1 cellular context compared by ENCODE assay signal in genomic region chr17:50139950-50140885, GRCh38.
A peak's percentile ranks its signal among the peaks of the same experiment; 100 is the strongest.
TF ChIP-seq lines count a peak whose summit lies in the region.

No MANE protein-coding gene starts in this region.

TF ChIP-seq in HepG2, 621 proteins besides CTCF, POLR2A, EP300 and RAD21 (continued from another document and continues in another):
- peak; percentile 14; the same call in 1 of the 2 replicates for TF ChIP-seq ARID4A (CRISPR knock-in tag; IDR thresholded peaks at IDR 0.05; ENCODE audit: borderline replicate concordance)
- TF ChIP-seq ZNF432 (CRISPR knock-in tag; IDR thresholded peaks at IDR 0.05; ENCODE audit: borderline replicate concordance) = no peak
- TF ChIP-seq FUBP1 (CRISPR knock-in tag; IDR thresholded peaks at IDR 0.05; ENCODE audit: borderline replicate concordance) = no peak
- TF ChIP-seq MAZ (IDR thresholded peaks at IDR 0.05; ENCODE audit: borderline replicate concordance, low read depth, low read length) = peak; percentile 57; the same call in 1 of the 2 replicates
- TF ChIP-seq MAZ (CRISPR knock-in tag; IDR thresholded peaks at IDR 0.05; ENCODE audit: low read depth) = no peak
- TF ChIP-seq MZF1 (CRISPR knock-in tag; IDR thresholded peaks at IDR 0.05; ENCODE audit: borderline replicate concordance) = no peak
- TF ChIP-seq GMEB1 (CRISPR knock-in tag; IDR thresholded peaks at IDR 0.05; ENCODE audit: borderline replicate concordance) = no peak
- TF ChIP-seq SKIL (CRISPR knock-in tag; IDR thresholded peaks at IDR 0.05; ENCODE audit: borderline replicate concordance) = no peak
- no peak for TF ChIP-seq PAX8 (CRISPR knock-in tag; IDR thresholded peaks at IDR 0.05; ENCODE audit: borderline replicate concordance)
- peak; percentile 83 for TF ChIP-seq STAG1 (CRISPR knock-in tag; IDR thresholded peaks at IDR 0.05)
- TF ChIP-seq SMC3 (IDR thresholded peaks at IDR 0.05; ENCODE audit: low read length) = peak; percentile 87
- no peak for TF ChIP-seq THAP9 (CRISPR knock-in tag; IDR thresholded peaks at IDR 0.05; ENCODE audit: borderline replicate concordance)
- no peak for TF ChIP-seq ZSCAN31 (CRISPR knock-in tag; IDR thresholded peaks at IDR 0.05; ENCODE audit: low read depth)
- no peak for TF ChIP-seq SATB2 (CRISPR knock-in tag; IDR thresholded peaks at IDR 0.05)
- TF ChIP-seq ZNF143 (CRISPR knock-in tag; IDR thresholded peaks at IDR 0.05) = 0 out of 2 replicates have a peak, but pooled peaks have one; percentile 21
- TF ChIP-seq ZNF570 (CRISPR knock-in tag; IDR thresholded peaks at IDR 0.05; ENCODE audit: borderline replicate concordance) = no peak
- TF ChIP-seq HNF4G (IDR thresholded peaks at IDR 0.05; ENCODE audit: borderline replicate concordance, low read depth, low read length) = 0 out of 2 replicates have a peak, but pooled peaks have one; percentile 5
- no peak for TF ChIP-seq HNF4G (CRISPR knock-in tag; IDR thresholded peaks at IDR 0.05; ENCODE audit: borderline replicate concordance, low read depth)
- no peak for TF ChIP-seq ZNF878 (CRISPR knock-in tag; IDR thresholded peaks at IDR 0.05)
- TF ChIP-seq ZNF678 (CRISPR knock-in tag; IDR thresholded peaks at IDR 0.05) = no peak
- TF ChIP-seq ZNF263 (CRISPR knock-in tag; IDR thresholded peaks at IDR 0.05) = peak; percentile 94
- no peak for TF ChIP-seq IRF9 (CRISPR knock-in tag; IDR thresholded peaks at IDR 0.05; ENCODE audit: borderline replicate concordance)
- peak; percentile 56 to 58; a peak in 1 of 4 replicates for TF ChIP-seq HMGXB4 (CRISPR knock-in tag; IDR thresholded peaks at IDR 0.05; ENCODE audit: borderline replicate concordance in 1 of 2, low read depth in 1 of 2)
- 0 out of 2 replicates have a peak, but pooled peaks have one; percentile 33 for TF ChIP-seq NRL (CRISPR knock-in tag; IDR thresholded peaks at IDR 0.05; ENCODE audit: borderline replicate concordance)
- TF ChIP-seq CEBPB (IDR thresholded peaks at IDR 0.05; ENCODE audit: borderline replicate concordance, low read depth, low read length) = no peak
- peak; percentile 64 for TF ChIP-seq SALL1 (CRISPR knock-in tag; IDR thresholded peaks at IDR 0.05)
- TF ChIP-seq TEAD3 (CRISPR knock-in tag; optimal IDR thresholded peaks at IDR 0.05; ENCODE audit: borderline replicate concordance) = peak; percentile 54
- no peak for TF ChIP-seq MAFG (CRISPR knock-in tag; IDR thresholded peaks at IDR 0.05)
- TF ChIP-seq JARID2 (CRISPR knock-in tag; IDR thresholded peaks at IDR 0.05; ENCODE audit: insufficient replicate concordance) = no peak
- no peak for TF ChIP-seq ZSCAN25 (CRISPR knock-in tag; IDR thresholded peaks at IDR 0.05)
- TF ChIP-seq CAMTA2 (CRISPR knock-in tag; IDR thresholded peaks at IDR 0.05; ENCODE audit: borderline replicate concordance) = no peak
- peak; percentile 31; the same call in 1 of the 2 replicates for TF ChIP-seq IRF2 (CRISPR knock-in tag; IDR thresholded peaks at IDR 0.05)
- no peak for TF ChIP-seq HNRNPUL1 (IDR thresholded peaks at IDR 0.05; ENCODE audit: low read depth, low read length)
- TF ChIP-seq ASH2L (IDR thresholded peaks at IDR 0.05; ENCODE audit: insufficient read length, low read depth, low read length) = peak; percentile 26
- no peak for TF ChIP-seq HOMEZ (CRISPR knock-in tag; IDR thresholded peaks at IDR 0.05; ENCODE audit: low read depth)
- 0 out of 2 replicates have a peak, but pooled peaks have one; percentile 57 for TF ChIP-seq ZBTB4 (CRISPR knock-in tag; IDR thresholded peaks at IDR 0.05; ENCODE audit: borderline replicate concordance)
- TF ChIP-seq TCF12 (IDR thresholded peaks at IDR 0.05) = no peak
- TF ChIP-seq TCF12 (CRISPR knock-in tag; IDR thresholded peaks at IDR 0.05) = no peak
